ENCODE assay signal across 2 cellular contexts in genomic region chr19:18279516-18280246, GRCh38.
TF ChIP-seq lines count a peak whose summit lies in the region.

No MANE protein-coding gene starts in this region.

TF ChIP-seq in HEK293, 187 proteins besides CTCF, POLR2A, EP300 and RAD21 (continued from another document and continues in another):
- TF ChIP-seq PATZ1 (tag by site-specific recombination; IDR thresholded peaks at IDR 0.05) (peak; percentile 93), ZSCAN23 (tag by site-specific recombination; IDR thresholded peaks at IDR 0.05) (peak; percentile 16; the same call in 1 of the 2 replicates), PRDM1 (tag by site-specific recombination; IDR thresholded peaks at IDR 0.05) (peak; percentile 77), ZNF785 (tag by site-specific recombination; IDR thresholded peaks at IDR 0.05) (no peak), ZNF701 (tag by site-specific recombination; IDR thresholded peaks at IDR 0.05) (peak; percentile 69; the same call in 1 of the 2 replicates), RBAK (tag by site-specific recombination; IDR thresholded peaks at IDR 0.05) (no peak), KLF1 (tag by site-specific recombination; IDR thresholded peaks at IDR 0.05) (peak; percentile 57; the same call in 1 of the 2 replicates), ZNF623 (tag by site-specific recombination; IDR thresholded peaks at IDR 0.05) (peak; percentile 24; the same call in 1 of the 2 replicates), PRDM10 (tag by site-specific recombination; IDR thresholded peaks at IDR 0.05) (peak; percentile 94), MZF1 (tag by site-specific recombination; IDR thresholded peaks at IDR 0.05; ENCODE audit: borderline replicate concordance) (no peak), ZNF362 (tag by site-specific recombination; IDR thresholded peaks at IDR 0.05) (peak; percentile 97), ZSCAN30 (tag by site-specific recombination; IDR thresholded peaks at IDR 0.05) (peak; percentile 66; the same call in 1 of the 2 replicates), ZBTB20 (tag by site-specific recombination; IDR thresholded peaks at IDR 0.05) (peak; percentile 53; the same call in 1 of the 2 replicates), ZNF426 (tag by site-specific recombination; IDR thresholded peaks at IDR 0.05) (no peak), ZBTB17 (tag by site-specific recombination; IDR thresholded peaks at IDR 0.05) (peak; percentile 99), ZEB2 (tag by site-specific recombination; IDR thresholded peaks at IDR 0.05) (peak; percentile 97), GFI1B (tag by site-specific recombination; IDR thresholded peaks at IDR 0.05) (no peak), KLF7 (tag by site-specific recombination; IDR thresholded peaks at IDR 0.05; ENCODE audit: borderline replicate concordance) (peak; percentile 16; the same call in 1 of the 2 replicates), ZFHX2 (tag by site-specific recombination; conservative IDR thresholded peaks at IDR 0.05) (peak; percentile 86), BCL6B (tag by site-specific recombination; IDR thresholded peaks at IDR 0.05) (peak; percentile 28; the same call in 1 of the 2 replicates), GLI4 (tag by site-specific recombination; IDR thresholded peaks at IDR 0.05) (no peak), ZNF112 (tag by site-specific recombination; IDR thresholded peaks at IDR 0.05) (no peak), GLIS1 (tag by site-specific recombination; IDR thresholded peaks at IDR 0.05) (peak; percentile 3; the same call in 1 of the 2 replicates), BCL11B (tag by site-specific recombination; IDR thresholded peaks at IDR 0.05; ENCODE audit: low read depth) (peak; percentile 29; the same call in 1 of the 2 replicates), OSR2 (tag by site-specific recombination; IDR thresholded peaks at IDR 0.05) (no peak)

TF ChIP-seq in K562, 482 proteins besides CTCF, POLR2A, EP300 and RAD21 (continued from another document and continues in another):
- TF ChIP-seq CHD7 (IDR thresholded peaks at IDR 0.05; ENCODE audit: low read depth, low read length) (no peak), TEAD1 (CRISPR knock-in tag; IDR thresholded peaks at IDR 0.05) (no peak), SPI1 (IDR thresholded peaks at IDR 0.05; ENCODE audit: borderline replicate concordance, low read depth, low read length) (no peak), ATF2 (CRISPR knock-in tag; IDR thresholded peaks at IDR 0.05) (no peak), SP2 (IDR thresholded peaks at IDR 0.05; ENCODE audit: extremely low read depth, low read depth, low read length, poor library complexity, severe bottlenecking) (peak; percentile 33), SLC30A9 (CRISPR knock-in tag; IDR thresholded peaks at IDR 0.05) (no peak), ZBTB49 (CRISPR knock-in tag; IDR thresholded peaks at IDR 0.05; ENCODE audit: borderline replicate concordance) (0 out of 2 replicates have a peak, but pooled peaks have one; percentile 87), PRPF4 (IDR thresholded peaks at IDR 0.05; ENCODE audit: insufficient read depth, low read depth, low read length, poor library complexity, severe bottlenecking) (no peak), ZFPM2 (CRISPR knock-in tag; IDR thresholded peaks at IDR 0.05) (no peak), HOMEZ (CRISPR knock-in tag; IDR thresholded peaks at IDR 0.05) (no peak), ZBED1 (IDR thresholded peaks at IDR 0.05) (peak; percentile 89; the same call in 1 of the 2 replicates), RHOXF2B (CRISPR knock-in tag; conservative IDR thresholded peaks at IDR 0.05) (no peak), ZNF224 (CRISPR knock-in tag; IDR thresholded peaks at IDR 0.05) (0 out of 2 replicates have a peak, but pooled peaks have one; percentile 42), ESRRA (IDR thresholded peaks at IDR 0.05; ENCODE audit: borderline replicate concordance, low read depth) (peak; percentile 29; the same call in 1 of the 2 replicates), ZNF445 (CRISPR knock-in tag; IDR thresholded peaks at IDR 0.05; ENCODE audit: low read depth) (no peak), GTF2A2 (tag; IDR thresholded peaks at IDR 0.05) (no peak), DIDO1 (tag; IDR thresholded peaks at IDR 0.05; ENCODE audit: low read depth) (no peak), POU5F1 (IDR thresholded peaks at IDR 0.05; ENCODE audit: borderline replicate concordance, low read depth, low read length, partially characterized antibody) (no peak), SIN3A (IDR thresholded peaks at IDR 0.05; ENCODE audit: borderline replicate concordance in 2 of 2, control insufficient read depth in 1 of 2, low read depth in 2 of 2, low read length in 2 of 2) (no peak; a peak in 1 of 4 replicates), YY1 (IDR thresholded peaks at IDR 0.05; ENCODE audit: borderline replicate concordance in 1 of 3, control insufficient read depth in 1 of 3, extremely low read depth in 1 of 3, insufficient read depth in 3 of 3, insufficient read length in 1 of 3, insufficient replicate concordance in 2 of 3, low read depth in 1 of 3, low read length in 2 of 3) (peak in 2 of 3 experiments; percentile 11 to 24), SMARCC2 (IDR thresholded peaks at IDR 0.05; ENCODE audit: low read depth) (0 out of 2 replicates have a peak, but pooled peaks have one; percentile 53), GABPB2 (CRISPR knock-in tag; conservative IDR thresholded peaks at IDR 0.05) (no peak), MITF (IDR thresholded peaks at IDR 0.05) (no peak), ZNF212 (CRISPR knock-in tag; IDR thresholded peaks at IDR 0.05) (no peak)
